In genomic region chr14:69695664-69696527, GRCh38 we compare ENCODE assay signal across 8 cellular contexts.
DNase-seq lines count a peak whose midpoint lies in the region; ATAC-seq and TF ChIP-seq lines count a peak whose summit lies in the region.

No MANE protein-coding gene starts in this region.

- DNase-seq in SKM-1 treated with dmso at 0.1 percent for 144 hours (lab: John Stamatoyannopoulos, UW; ENCODE audit: unreplicated experiment), result peak; percentile 14
- no peak for DNase-seq in SKM-1 (lab: John Stamatoyannopoulos, UW; ENCODE audit: unreplicated experiment)
- DNase-seq in NCI-H2029 treated with DMSO at 0.1 percent for 48 hours (lab: John Stamatoyannopoulos, UW), result peak; percentile 91
- peak; percentile 55 for DNase-seq in astrocyte of the cerebellum (ENCODE audit: low read depth)
- DNase-seq in iris pigment epithelial cell (ENCODE audit: low read depth), result peak; percentile 80
- peak; percentile 76 for DNase-seq in transverse colon
- DNase-seq in H4 (ENCODE audit: low spot score), result no peak

- TF ChIP-seq POLR2A in transverse colon (IDR thresholded peaks at IDR 0.05), result no peak

- H3K36me3 ChIP-seq in transverse colon, result no peaks in the 10 kb centered on the region

- no peak for ATAC-seq in HG02571 (IDR thresholded peaks at IDR 0.05; ENCODE audit: unreplicated experiment)

- in situ Hi-C loops in astrocyte of the cerebellum (cut with HindIII; ENCODE audit: low sequenced_read_pairs) (no loop called here), transverse colon (cut with MboI; ENCODE audit: low pct_ligation_motif_present in 1 of 4, low pct_unique_long_range_greater_than_20kb in 1 of 4, low sequenced_read_pairs in 3 of 4) (no loop called here)

- no peaks in the 10 kb centered on the region for H3K27me3 ChIP-seq in transverse colon

- H3K4me3 ChIP-seq in astrocyte of the cerebellum (ENCODE audit: low read depth, low read length) (no peak overlapping the region), transverse colon (no peak overlapping the region)

- intact Hi-C loops in transverse colon (cut with DNase I; ENCODE audit: low total_unique reads), result no loop called here

- H3K4me1 ChIP-seq in transverse colon, result peaks cover 59 to 77% (median 61%) of the 10 kb centered on the region in 4 donors

- TF ChIP-seq EP300 in transverse colon (IDR thresholded peaks at IDR 0.05; ENCODE audit: low read depth), result no peak

- TF ChIP-seq CTCF in astrocyte of the cerebellum (IDR thresholded peaks at IDR 0.05; ENCODE audit: low read depth, low read length, missing control alignments) (no peak), transverse colon (IDR thresholded peaks at IDR 0.05) (no peak)

- peak overlapping the region; percentile 81 to 91 (median 90) for H3K27ac ChIP-seq in transverse colon

- WGBS in transverse colon (ENCODE audit: low coverage in 1 of 2), 2 donors, result 6% methylated on average over 2 of the region's 2 CpGs; no CpG with 5 or more reads in 1 of the 2 donors

- H3K9me3 ChIP-seq in transverse colon, result no peaks in the 10 kb centered on the region

Comparison
In these comparisons a context has a peak if more than half of its experiments do, and no peak if none do; other contexts are left out.
1. DNase-seq: peak in SKM-1 treated with dmso at 0.1 percent for 144 hours (single experiment), NCI-H2029 treated with DMSO at 0.1 percent for 48 hours (single experiment), astrocyte of the cerebellum (single experiment), iris pigment epithelial cell (single experiment) and transverse colon (single experiment); none in SKM-1 (single experiment) and H4 (single experiment).